In genomic region chr9:137449081-137449844, GRCh38 we compare ENCODE assay signal across 21 cellular contexts. TPM values are rescaled to one million over a fixed set of nuclear protein-coding genes. Genes with fewer than 3 reads are reported as not detected.
DNase-seq lines count a peak whose midpoint lies in the region; ATAC-seq and TF ChIP-seq lines count a peak whose summit lies in the region.
"Had no signal": no experiment of that assay in that cellular context is flagged by ENCODE, and none has a peak within 500 bp of the region (broad histone marks: within the 10 kb centered on the region; RNA-seq: fewer than 3 reads in every experiment).

No MANE protein-coding gene starts in this region.

- no peak overlapping the region for H3K27ac ChIP-seq in OCI-LY7 (ENCODE audit: low read depth, low read length, poor library complexity, severe bottlenecking)
- H3K27ac ChIP-seq: esophagus squamous epithelium, gastroesophageal sphincter, HL-60 had no signal

- intact Hi-C loops in Calu3 (cut with micrococcal nuclease; ENCODE audit: unreplicated experiment) (no loop called here), OCI-LY7 (cut with micrococcal nuclease; ENCODE audit: unreplicated experiment) (loop anchor here (5.0 kb wide), 2 partner anchors 147 to 162 kb away; partner anchors contain the start of gene NRARP)

- DNase-seq in activated naive CD4-positive, alpha-beta T cell treated with anti-CD3 and anti-CD28 coated beads, Interleukin-2, amount 50 U/mL, for 16 hours, result peak; percentile 9
- no peak for DNase-seq in activated naive CD4-positive, alpha-beta T cell treated with anti-CD3 and anti-CD28 coated beads, Interleukin-2, amount 50 U/mL, for 72 hours (ENCODE audit: low spot score in 2 of 2)
- DNase-seq in Calu3 (no peak), nephron progenitor cell (peak; percentile 5), Kasumi-1 (lab: John Stamatoyannopoulos, UW) (no peak), OCI-LY7 (ENCODE audit: low spot score) (no peak)
- no peak for DNase-seq in central memory CD8-positive, alpha-beta T cell (ENCODE audit: low spot score in 2 of 2)
- no peak for DNase-seq in stimulated activated naive CD8-positive, alpha-beta T cell treated with anti-CD3 and anti-CD28 coated beads, Interleukin-15, Interleukin-2, amounts not matched to agents 100 U/mL and 50 U/mL, for 24 hours
- DNase-seq: esophagus squamous epithelium, kidney glomerular epithelial cell, NCI-H1694 treated with DMSO at 0.1 percent for 48 hours, NCI-H748 treated with DMSO at 0.1 percent for 48 hours, SHP77 treated with DMSO at 0.1 percent for 48 hours had no signal

- H3K9me3 ChIP-seq in OCI-LY7 (ENCODE audit: low read length), result no peaks in the 10 kb centered on the region
- H3K9me3 ChIP-seq: esophagus squamous epithelium, gastroesophageal sphincter had no signal

- H3K4me3 ChIP-seq in OCI-LY7 (ENCODE audit: low read depth, low read length, poor library complexity, severe bottlenecking), result no peak overlapping the region
- H3K4me3 ChIP-seq: esophagus squamous epithelium, gastroesophageal sphincter had no signal

- POLR2A ChIA-PET in OCI-LY7 (lab: Charles Lee), result no interaction called here

- no peaks in the 10 kb centered on the region for H3K27me3 Mint-ChIP-seq in Calu3 (ENCODE audit: unreplicated experiment)
- no peaks in the 10 kb centered on the region for H3K27me3 Mint-ChIP-seq in central memory CD8-positive, alpha-beta T cell
- peaks cover 6% of the 10 kb centered on the region for H3K27me3 Mint-ChIP-seq in nephron progenitor cell (ENCODE audit: low read depth, poor library complexity)
- H3K27me3 Mint-ChIP-seq: activated CD4-positive, alpha-beta T cell treated with anti-CD3 and anti-CD28 coated beads, Interleukin-2, amount 10 ng/mL, durations not matched to agents 7 days and 5 days; T-cell had no signal

- no peak overlapping the region for H2AFZ ChIP-seq in OCI-LY7 (ENCODE audit: low read length)

- H3K9me3 Mint-ChIP-seq in activated naive CD4-positive, alpha-beta T cell treated with anti-CD3 and anti-CD28 coated beads, Interleukin-2, amount 50 U/mL, for 72 hours, result no peaks in the 10 kb centered on the region
- H3K9me3 Mint-ChIP-seq in Calu3 (ENCODE audit: low read depth, unreplicated experiment), result no peaks in the 10 kb centered on the region
- no peaks in the 10 kb centered on the region for H3K9me3 Mint-ChIP-seq in central memory CD8-positive, alpha-beta T cell
- no peaks in the 10 kb centered on the region for H3K9me3 Mint-ChIP-seq in nephron progenitor cell
- H3K9me3 Mint-ChIP-seq: activated CD4-positive, alpha-beta T cell treated with anti-CD3 and anti-CD28 coated beads, Interleukin-2, amount 10 ng/mL, durations not matched to agents 7 days and 5 days; effector memory CD8-positive, alpha-beta T cell; neural crest cell; T-cell had no signal

- H3K4me3 Mint-ChIP-seq in Calu3 (ENCODE audit: low read depth, unreplicated experiment) (no peak overlapping the region), nephron progenitor cell (no peak overlapping the region)
- H3K4me3 Mint-ChIP-seq in central memory CD8-positive, alpha-beta T cell, result peak overlapping the region; percentile 18
- H3K4me3 Mint-ChIP-seq: activated CD4-positive, alpha-beta T cell treated with anti-CD3 and anti-CD28 coated beads, Interleukin-2, amount 10 ng/mL, durations not matched to agents 7 days and 5 days; neural crest cell had no signal

- H3K36me3 Mint-ChIP-seq in activated naive CD4-positive, alpha-beta T cell treated with anti-CD3 and anti-CD28 coated beads, Interleukin-2, amount 50 U/mL, for 72 hours, result no peaks in the 10 kb centered on the region
- peaks cover 22% of the 10 kb centered on the region for H3K36me3 Mint-ChIP-seq in Calu3 (ENCODE audit: insufficient read depth, unreplicated experiment)
- peaks cover 23% of the 10 kb centered on the region for H3K36me3 Mint-ChIP-seq in central memory CD8-positive, alpha-beta T cell (ENCODE audit: insufficient read depth)
- peaks cover 4% of the 10 kb centered on the region for H3K36me3 Mint-ChIP-seq in nephron progenitor cell (ENCODE audit: low read depth)
- H3K36me3 Mint-ChIP-seq: T-cell had no signal

- H3K4me2 ChIP-seq in OCI-LY7 (ENCODE audit: low read length), result no peak overlapping the region

- no peaks in the 10 kb centered on the region for H3K79me2 ChIP-seq in OCI-LY7 (ENCODE audit: insufficient read depth, low read depth, low read length)

- H3K4me1 Mint-ChIP-seq in Calu3 (ENCODE audit: low read depth, unreplicated experiment) (no peaks in the 10 kb centered on the region), nephron progenitor cell (peaks cover 17% of the 10 kb centered on the region)
- peaks cover 37% of the 10 kb centered on the region for H3K4me1 Mint-ChIP-seq in central memory CD8-positive, alpha-beta T cell

- no peak for ATAC-seq in activated naive CD4-positive, alpha-beta T cell treated with anti-CD3 and anti-CD28 coated beads, Interleukin-2, amount 50 U/mL, for 72 hours
- ATAC-seq in central memory CD8-positive, alpha-beta T cell (replicated peaks; ENCODE audit: extremely low read depth, poor library complexity, severe bottlenecking), result no peak
- ATAC-seq in stimulated activated naive CD8-positive, alpha-beta T cell treated with anti-CD3 and anti-CD28 coated beads, Interleukin-15, Interleukin-2, amounts not matched to agents 100 U/mL and 50 U/mL, for 24 hours, result no peak
- ATAC-seq: gastroesophageal sphincter had no signal

- H3K9me2 ChIP-seq in OCI-LY7 (ENCODE audit: insufficient read depth, low read length), result no peaks in the 10 kb centered on the region

- no peak for TF ChIP-seq CTCF in Calu3 (IDR thresholded peaks at IDR 0.05; ENCODE audit: unreplicated experiment)
- TF ChIP-seq CTCF in nephron progenitor cell (IDR thresholded peaks at IDR 0.05), result no peak
- no peak for TF ChIP-seq CTCF in OCI-LY7 (conservative IDR thresholded peaks at IDR 0.05; ENCODE audit: low read length)

- H3K4me1 ChIP-seq in OCI-LY7 (ENCODE audit: insufficient read depth, low read length, poor library complexity, severe bottlenecking), result peaks cover 18% of the 10 kb centered on the region

- BruUV-seq in Calu3 (replicated peaks; lab: Mats Ljungman, UMichigan) (TSS peak; percentile 50), OCI-LY7 (replicated peaks; lab: Mats Ljungman, UMichigan) (no TSS peak)

- CTCF ChIA-PET in Calu3 (lab: Charles Lee), result no interaction called here
- CTCF ChIA-PET in OCI-LY7 (lab: Charles Lee; ENCODE audit: unreplicated experiment), result no interaction called here

- H4K20me1 ChIP-seq in OCI-LY7 (ENCODE audit: insufficient read depth, low read length), result no peaks in the 10 kb centered on the region

- no peak overlapping the region for H3K27ac Mint-ChIP-seq in activated naive CD4-positive, alpha-beta T cell treated with anti-CD3 and anti-CD28 coated beads, Interleukin-2, amount 50 U/mL, for 72 hours
- H3K27ac Mint-ChIP-seq in Calu3 (ENCODE audit: unreplicated experiment) (no peak overlapping the region), nephron progenitor cell (no peak overlapping the region)
- peak overlapping the region; percentile 89 for H3K27ac Mint-ChIP-seq in central memory CD8-positive, alpha-beta T cell (ENCODE audit: low read depth)

- H3K36me3 ChIP-seq in OCI-LY7 (ENCODE audit: insufficient read depth, low read length), result peaks cover 17% of the 10 kb centered on the region; the same call in 1 of the 2 replicates

RNA-seq across cellular contexts. Expression of gene ENTPD8, which starts 8.1 kb away (rescaled TPM):
- not detected for total RNA-seq in activated naive CD4-positive, alpha-beta T cell treated with anti-CD3 and anti-CD28 coated beads, Interleukin-2, amount 50 U/mL, for 72 hours
- total RNA-seq in Calu3 (2022) (0.97 and 1.6 TPM in 2 replicates), OCI-LY7 (2022) (not detected in 2 replicates)
- total RNA-seq in OCI-LY7 (2014; rRNA removed; shearing (Covaris generic)), result not detected in 2 replicates
- total RNA-seq: activated CD4-positive, alpha-beta T cell treated with anti-CD3 and anti-CD28 coated beads, Interleukin-2, amount 10 ng/mL, durations not matched to agents 7 days and 5 days; esophagus squamous epithelium; subcutaneous adipose tissue; T-cell; ureter had no signal

RNA-seq across cellular contexts. Expression of gene NSMF, which starts 9.9 kb away (rescaled TPM):
- 10 to 100 TPM; 12.0 to 61.3 TPM for total RNA-seq in activated naive CD4-positive, alpha-beta T cell treated with anti-CD3 and anti-CD28 coated beads, Interleukin-2, amount 50 U/mL, for 72 hours
- total RNA-seq in Calu3 (2022) (31.6 and 38.3 TPM in 2 replicates), OCI-LY7 (2022) (29.0 and 29.8 TPM in 2 replicates)
- total RNA-seq in OCI-LY7 (2014; rRNA removed; shearing (Covaris generic)), result 15.8 and 20.3 TPM in 2 replicates

RNA-seq across cellular contexts. Expression of gene NOXA1, which starts 26.1 kb away (rescaled TPM):
- 1 to 10 TPM in 1 of 2 donors, not detected in 1; 1.5 TPM for total RNA-seq in activated naive CD4-positive, alpha-beta T cell treated with anti-CD3 and anti-CD28 coated beads, Interleukin-2, amount 50 U/mL, for 72 hours
- total RNA-seq in Calu3 (2022) (12.0 and 12.3 TPM in 2 replicates), OCI-LY7 (2022) (not detected in 2 replicates)
- not detected in 2 replicates for total RNA-seq in OCI-LY7 (2014; rRNA removed; shearing (Covaris generic))

RNA-seq across cellular contexts. Expression of gene EXD3, which starts 26.3 kb away (rescaled TPM):
- total RNA-seq in activated naive CD4-positive, alpha-beta T cell treated with anti-CD3 and anti-CD28 coated beads, Interleukin-2, amount 50 U/mL, for 72 hours, result 10 to 100 TPM in 1 of 2 donors, 1 to 10 TPM in 1; 7.9 to 14.8 TPM
- 13.2 and 15.3 TPM in 2 replicates for total RNA-seq in Calu3 (2022)
- 14.2 and 27.0 TPM in 2 replicates for total RNA-seq in OCI-LY7 (2014; rRNA removed; shearing (Covaris generic))
- total RNA-seq in OCI-LY7 (2022), result 20.8 and 27.0 TPM in 2 replicates

Comparison
In these comparisons a context has a peak if more than half of its experiments do, and no peak if none do; other contexts are left out.
1. DNase-seq: peak in activated naive CD4-positive, alpha-beta T cell treated with anti-CD3 and anti-CD28 coated beads, Interleukin-2, amount 50 U/mL, for 16 hours (single experiment) and nephron progenitor cell (single experiment); none in activated naive CD4-positive, alpha-beta T cell treated with anti-CD3 and anti-CD28 coated beads, Interleukin-2, amount 50 U/mL, for 72 hours (0 of 2), Calu3 (single experiment), central memory CD8-positive, alpha-beta T cell (0 of 2), Kasumi-1 (0 of 2), stimulated activated naive CD8-positive, alpha-beta T cell treated with anti-CD3 and anti-CD28 coated beads, Interleukin-15, Interleukin-2, amounts not matched to agents 100 U/mL and 50 U/mL, for 24 hours (single experiment) and OCI-LY7 (single experiment).